In genomic region chr7:27174077-27175004, GRCh38 we compare ENCODE assay signal across 8 cellular contexts. TPM values are rescaled to one million over a fixed set of nuclear protein-coding genes. Genes with fewer than 3 reads are reported as not detected.
A peak's percentile ranks its signal among the peaks of the same experiment; 100 is the strongest.
DNase-seq lines count a peak whose midpoint lies in the region; ATAC-seq and TF ChIP-seq lines count a peak whose summit lies in the region.

HOXA10 (minus strand) TSS chr7:27174320; CDS start chr7:27174306, 14 bp downstream.

- H3K27ac ChIP-seq in ACC112 (ENCODE audit: low read depth, low read length) (no peak within 1 kb of the TSS), H9 (ENCODE audit: insufficient read length, low read depth, low read length) (no peak within 1 kb of the TSS), subcutaneous abdominal adipose tissue (ENCODE audit: low read depth, low read length) (peak within 1 kb of the TSS; percentile 98)

- H3K79me1 ChIP-seq in H9 (ENCODE audit: insufficient read depth, low read depth, low read length, poor library complexity, severe bottlenecking) = no peaks in the 10 kb centered on the region

- peak within 1 kb of the TSS; percentile 58 for H3K4me3 ChIP-seq in ACC112 (ENCODE audit: low read depth, low read length)
- peak within 1 kb of the TSS; percentile 72 for H3K4me3 ChIP-seq in kidney epithelial cell (ENCODE audit: low read depth, low read length)
- peak within 1 kb of the TSS; percentile 69 to 86 (median 76) for H3K4me3 ChIP-seq in subcutaneous abdominal adipose tissue (ENCODE audit: low read depth in 1 of 5, low read length in 5 of 5)

- H3K27ac Mint-ChIP-seq in H9 = no peak within 1 kb of the TSS
- H3K27ac Mint-ChIP-seq in activated CD8-positive, alpha-beta T cell treated with anti-CD3 and anti-CD28 coated beads, Interleukin-2, amount 10 ng/mL, durations not matched to agents 7 days and 5 days = no peak within 1 kb of the TSS

- H3K4me2 ChIP-seq in H9 (ENCODE audit: insufficient read depth, insufficient read length, low read length) = no peak within 1 kb of the TSS

- H3K4me3 Mint-ChIP-seq in H9 = peak within 1 kb of the TSS in 1 of 2 experiments; percentile 55; a peak in 3 of 5 replicates
- H3K4me3 Mint-ChIP-seq in activated CD8-positive, alpha-beta T cell treated with anti-CD3 and anti-CD28 coated beads, Interleukin-2, amount 10 ng/mL, durations not matched to agents 7 days and 5 days = peak within 1 kb of the TSS; percentile 31

- H3K23me2 ChIP-seq in H9 (ENCODE audit: insufficient read length, low read depth, low read length, poor library complexity, severe bottlenecking) = no peaks in the 10 kb centered on the region

- H4K91ac ChIP-seq in H9 (ENCODE audit: insufficient read length, low read depth, low read length) = no peak within 1 kb of the TSS

- H3K56ac ChIP-seq in H9 (ENCODE audit: insufficient read length, low read depth, low read length) = no peak within 1 kb of the TSS

- H2AFZ ChIP-seq in ACC112 (ENCODE audit: low read length, unreplicated experiment) = no peak within 1 kb of the TSS
- H2AFZ ChIP-seq in H9 (ENCODE audit: low read length) = no peak within 1 kb of the TSS

- no peak within 1 kb of the TSS for H2AK5ac ChIP-seq in H9 (ENCODE audit: insufficient read length, low read length)

- H3K9me3 Mint-ChIP-seq in H9 = peaks cover 6 to 23% of the 10 kb centered on the region in 2 experiments; a peak in 4 of 5 replicates
- H3K9me3 Mint-ChIP-seq in activated CD8-positive, alpha-beta T cell treated with anti-CD3 and anti-CD28 coated beads, Interleukin-2, amount 10 ng/mL, durations not matched to agents 7 days and 5 days (ENCODE audit: insufficient read depth) = no peaks in the 10 kb centered on the region

- H2BK15ac ChIP-seq in H9 (ENCODE audit: low read depth, low read length) = no peak within 1 kb of the TSS

- H3K14ac ChIP-seq in H9 (ENCODE audit: insufficient read depth, low read length) = no peak within 1 kb of the TSS

- H3K27me3 ChIP-seq in ACC112 (ENCODE audit: insufficient read depth, low read length) (peaks cover 94% of the 10 kb centered on the region), H9 (ENCODE audit: insufficient read depth, low read length) (peaks cover 97% of the 10 kb centered on the region), kidney epithelial cell (ENCODE audit: control insufficient read depth, insufficient read depth, low read length) (no peaks in the 10 kb centered on the region), subcutaneous abdominal adipose tissue (ENCODE audit: control insufficient read depth in 5 of 5, insufficient read depth in 4 of 5, low read length in 5 of 5) (peaks cover 0 to 27% (median 12%) of the 10 kb centered on the region in 5 donors)

- DNase-seq in H9 = peak; percentile 52
- no peak for DNase-seq in activated CD8-positive, alpha-beta T cell treated with anti-CD3 and anti-CD28 coated beads, Interleukin-2, amount 10 ng/mL, durations not matched to agents 7 days and 5 days
- DNase-seq in kidney epithelial cell (ENCODE audit: low read depth) = no peak
- no peak for DNase-seq in NCI-H2196 treated with DMSO at 0.1 percent for 48 hours (lab: John Stamatoyannopoulos, UW; ENCODE audit: unreplicated experiment)
- DNase-seq in DMS 273 treated with DMSO at 0.1 percent for 48 hours (lab: John Stamatoyannopoulos, UW) = no peak
- DNase-seq in hepatic stellate cell (ENCODE audit: low spot score) = no peak

- TF ChIP-seq CTCF in H9 (conservative IDR thresholded peaks at IDR 0.05) (no peak), kidney epithelial cell (IDR thresholded peaks at IDR 0.05; ENCODE audit: insufficient read depth, low read length, poor library complexity, severe bottlenecking) (no peak)

- no peak within 1 kb of the TSS for H2BK120ac ChIP-seq in H9 (ENCODE audit: low read depth, low read length, poor library complexity, severe bottlenecking)

- H2BK5ac ChIP-seq in H9 (ENCODE audit: insufficient read length, low read length) = no peak within 1 kb of the TSS

- H4K20me1 ChIP-seq in H9 (ENCODE audit: control insufficient read depth, insufficient read depth, insufficient read length) = no peaks in the 10 kb centered on the region

- no peak within 1 kb of the TSS for H4K5ac ChIP-seq in H9 (ENCODE audit: insufficient read length, low read depth, low read length)

- H3K9ac ChIP-seq in H9 (ENCODE audit: extremely low read depth, insufficient read length, low read length) (no peak within 1 kb of the TSS), subcutaneous abdominal adipose tissue (ENCODE audit: low read length in 5 of 5) (peak within 1 kb of the TSS in 4 of 5 donors; percentile 52 to 72 (median 67))

- POLR2A ChIA-PET in activated CD8-positive, alpha-beta T cell treated with anti-CD3 and anti-CD28 coated beads, Interleukin-2, amount 10 ng/mL, durations not matched to agents 7 days and 5 days (lab: Charles Lee) = no interaction called here

- H3K4ac ChIP-seq in H9 (ENCODE audit: low read depth, low read length) = no peak within 1 kb of the TSS

- H3K36me3 ChIP-seq in ACC112 (ENCODE audit: insufficient read depth, low read length) (no peaks in the 10 kb centered on the region), kidney epithelial cell (ENCODE audit: control insufficient read depth, insufficient read depth, low read length) (peaks cover 1% of the 10 kb centered on the region), subcutaneous abdominal adipose tissue (ENCODE audit: control insufficient read depth in 5 of 5, insufficient read depth in 5 of 5, low read length in 5 of 5) (no peaks in the 10 kb centered on the region)

- H3K9me3 ChIP-seq in H9 (ENCODE audit: control insufficient read depth, low read depth, low read length) (no peaks in the 10 kb centered on the region), subcutaneous abdominal adipose tissue (ENCODE audit: control insufficient read depth in 5 of 5, low read length in 5 of 5) (no peaks in the 10 kb centered on the region)

- no peak for ATAC-seq in activated CD8-positive, alpha-beta T cell treated with anti-CD3 and anti-CD28 coated beads, Interleukin-2, amount 10 ng/mL, durations not matched to agents 7 days and 5 days

- H3T11ph ChIP-seq in H9 (ENCODE audit: low read length) = no peak within 1 kb of the TSS

- peaks cover 0 to 2% of the 10 kb centered on the region in 2 experiments; a peak in 3 of 4 replicates for H3K4me1 Mint-ChIP-seq in H9
- H3K4me1 Mint-ChIP-seq in activated CD8-positive, alpha-beta T cell treated with anti-CD3 and anti-CD28 coated beads, Interleukin-2, amount 10 ng/mL, durations not matched to agents 7 days and 5 days (ENCODE audit: low read depth) = peaks cover 10% of the 10 kb centered on the region

- H3K36me3 Mint-ChIP-seq in H9 (ENCODE audit: insufficient read depth in 1 of 3, low read depth in 3 of 3) = no peaks in the 10 kb centered on the region; a peak in 1 of 7 replicates
- peaks cover 5% of the 10 kb centered on the region for H3K36me3 Mint-ChIP-seq in activated CD8-positive, alpha-beta T cell treated with anti-CD3 and anti-CD28 coated beads, Interleukin-2, amount 10 ng/mL, durations not matched to agents 7 days and 5 days (ENCODE audit: low read depth)

- H3K4me1 ChIP-seq in ACC112 (ENCODE audit: control insufficient read depth, insufficient read depth, low read length, unreplicated experiment) (no peaks in the 10 kb centered on the region), H9 (ENCODE audit: insufficient read depth, low read length) (no peaks in the 10 kb centered on the region), subcutaneous abdominal adipose tissue (ENCODE audit: control insufficient read depth in 5 of 5, insufficient read depth in 5 of 5, low read length in 5 of 5) (peaks cover 0 to 90% (median 82%) of the 10 kb centered on the region in 5 donors)

- H3K79me2 ChIP-seq in ACC112 (ENCODE audit: control insufficient read depth, insufficient read depth, low read length, unreplicated experiment) = no peaks in the 10 kb centered on the region
- no peaks in the 10 kb centered on the region for H3K79me2 ChIP-seq in H9 (ENCODE audit: insufficient read depth, low read length)

- no peak within 1 kb of the TSS for H3K18ac ChIP-seq in H9 (ENCODE audit: insufficient read length, low read depth, low read length)

- peaks cover 98% of the 10 kb centered on the region for H3K27me3 Mint-ChIP-seq in H9 (ENCODE audit: low read depth)
- peaks cover 60% of the 10 kb centered on the region for H3K27me3 Mint-ChIP-seq in activated CD8-positive, alpha-beta T cell treated with anti-CD3 and anti-CD28 coated beads, Interleukin-2, amount 10 ng/mL, durations not matched to agents 7 days and 5 days (ENCODE audit: low read depth)

- CTCF ChIA-PET in activated CD8-positive, alpha-beta T cell treated with anti-CD3 and anti-CD28 coated beads, Interleukin-2, amount 10 ng/mL, durations not matched to agents 7 days and 5 days (lab: Charles Lee) = interaction anchor here (1.0 kb wide), 1 partner anchor 22 kb away, joined by 4 read pairs; no protein-coding TSS in a partner anchor

- no CpG with 5 or more reads among the region's 68 CpGs for WGBS in H9 (ENCODE audit: extremely low coverage, insufficient read length, low lambda C conversion rate)

- H3K23ac ChIP-seq in H9 (ENCODE audit: insufficient read length, low read depth, low read length) = no peak within 1 kb of the TSS

- no peak within 1 kb of the TSS for H2BK20ac ChIP-seq in H9 (ENCODE audit: low read depth, low read length, poor library complexity, severe bottlenecking)

- H4K8ac ChIP-seq in H9 (replicated peaks; ENCODE audit: insufficient read length, low read depth, low read length) = no peak within 1 kb of the TSS

- no peak within 1 kb of the TSS for H2BK12ac ChIP-seq in H9 (ENCODE audit: insufficient read length, low read depth, low read length)

RNA-seq across cellular contexts. Expression of gene HOXA10, which starts in this region (rescaled TPM):
- total RNA-seq in H9 (2021) (not detected in 2 replicates), kidney epithelial cell (29.1 and 30.9 TPM in 2 replicates)
- not detected for total RNA-seq in activated CD8-positive, alpha-beta T cell treated with anti-CD3 and anti-CD28 coated beads, Interleukin-2, amount 10 ng/mL, durations not matched to agents 7 days and 5 days

Comparison
In these comparisons a context has a peak if more than half of its experiments do, and no peak if none do; other contexts are left out.
1. RNA of gene HOXA10 (total RNA-seq): 29.1 to 30.9 TPM in kidney epithelial cell; not detected in H9 and not detected in activated CD8-positive, alpha-beta T cell treated with anti-CD3 and anti-CD28 coated beads, Interleukin-2, amount 10 ng/mL, durations not matched to agents 7 days and 5 days; every median in the first group is over 10 times any median in the second.
2. Peak in DNase-seq in H9; RNA of the gene not detected or under 1 TPM.
3. Peak in every context shown above with its lines, with median percentiles within 50 percentile points of each other: H3K4me3 ChIP-seq.